10 cellular contexts compared by ENCODE assay signal in the genomic region with DNA sequence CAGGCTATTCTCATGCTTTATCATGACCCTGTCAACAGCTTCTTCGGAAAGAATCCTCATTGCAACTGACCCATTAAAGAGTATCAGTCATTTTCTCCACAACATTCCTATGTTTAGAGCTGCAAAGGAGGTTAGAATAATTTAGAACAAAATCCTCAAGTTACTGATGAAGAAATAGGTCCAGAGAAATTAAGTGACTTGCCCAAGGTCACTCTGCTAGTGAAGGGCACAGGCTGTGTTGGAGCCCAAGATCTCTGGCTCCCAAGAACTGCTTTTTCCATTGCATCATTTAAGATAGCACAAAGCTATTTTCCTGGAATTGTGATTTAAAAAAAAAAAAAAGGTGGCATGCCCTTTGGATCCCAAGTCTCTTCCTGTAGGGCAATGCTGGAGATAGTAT. TPM values are rescaled to one million over a fixed set of nuclear protein-coding genes. Genes with fewer than 3 reads are reported as not detected.
DNase-seq lines count a peak whose midpoint lies in the region; ATAC-seq and TF ChIP-seq lines count a peak whose summit lies in the region.
"Had no signal": no experiment of that assay in that cellular context is flagged by ENCODE, and none has a peak within 500 bp of the region (broad histone marks: within the 10 kb centered on the region; RNA-seq: fewer than 3 reads in every experiment).

No MANE protein-coding gene starts in this region.

- no peaks in the 10 kb centered on the region for H3K36me3 Mint-ChIP-seq in MCF 10A (ENCODE audit: insufficient read depth, unreplicated experiment)

- no peak for TF ChIP-seq POLR2A in breast epithelium (IDR thresholded peaks at IDR 0.05)
- TF ChIP-seq POLR2A in right lobe of liver (IDR thresholded peaks at IDR 0.05) = no peak

- H3K4me3 Mint-ChIP-seq in MCF 10A (ENCODE audit: unreplicated experiment) = no peak overlapping the region

- POLR2A ChIA-PET in MCF 10A (lab: Yijun Ruan, JAX) = interaction anchor here (0.6 to 13.1 kb wide), 15 partner anchors 8 to 901 kb away, joined by 3 to 114 read pairs (median 4); a partner anchor contains a TSS

- H3K4me1 ChIP-seq in breast epithelium (peaks cover 0 to 3% of the 10 kb centered on the region in 2 donors), right lobe of liver (peaks cover 0 to 28% (median 12%) of the 10 kb centered on the region in 4 donors), tibial artery (peaks cover 0 to 76% (median 37%) of the 10 kb centered on the region in 4 donors)

- H3K9me3 ChIP-seq in breast epithelium (no peaks in the 10 kb centered on the region), right lobe of liver (no peaks in the 10 kb centered on the region), tibial artery (no peaks in the 10 kb centered on the region)

- intact Hi-C loops in breast epithelium (cut with DNase I; ENCODE audit: low total_unique reads) (loop anchor here (10.0 kb wide), 1 partner anchor 45 kb away; no protein-coding TSS in a partner anchor), MCF 10A (cut with micrococcal nuclease) (loop anchor here (5.0 to 10.0 kb wide), 4 partner anchors 138 to 755 kb away; no protein-coding TSS in a partner anchor), right lobe of liver (cut with DNase I) (loop anchor here (10.0 kb wide), 3 partner anchors 45 to 125 kb away; no protein-coding TSS in a partner anchor), tibial artery (cut with DNase I; ENCODE audit: low total_unique reads) (loop anchor here (5.0 to 10.0 kb wide), 2 partner anchors 128 to 315 kb away; no protein-coding TSS in a partner anchor)

- TF ChIP-seq CTCF in breast epithelium (IDR thresholded peaks at IDR 0.05) (no peak), MCF 10A (IDR thresholded peaks at IDR 0.05; ENCODE audit: unreplicated experiment) (no peak), right lobe of liver (IDR thresholded peaks at IDR 0.05) (no peak), tibial artery (IDR thresholded peaks at IDR 0.05) (no peak)

- WGBS in right lobe of liver (ENCODE audit: insufficient coverage, low coverage, low lambda C conversion rate, missing lambda C conversion rate) = 57% methylated on average over 1 of the region's 1 CpG

- BruUV-seq in MCF 10A (replicated peaks; lab: Mats Ljungman, UMichigan) = no TSS peak

- H3K27ac Mint-ChIP-seq in MCF 10A (ENCODE audit: low read depth, unreplicated experiment) = no peak overlapping the region

- no peaks in the 10 kb centered on the region for H3K36me3 ChIP-seq in breast epithelium
- H3K36me3 ChIP-seq in right lobe of liver = no peaks in the 10 kb centered on the region
- H3K36me3 ChIP-seq in tibial artery = no peaks in the 10 kb centered on the region

- H3K27ac ChIP-seq in breast epithelium = peak overlapping the region; percentile 71 to 75
- H3K27ac ChIP-seq in right lobe of liver = peak overlapping the region; percentile 16 to 99 (median 98)
- H3K27ac ChIP-seq in tibial artery = peak overlapping the region; percentile 88 to 96

- ATAC-seq in right lobe of liver = no peak
- ATAC-seq in HG03025 (IDR thresholded peaks at IDR 0.05; ENCODE audit: low FRiP score, unreplicated experiment) = no peak
- ATAC-seq in GM21576 (IDR thresholded peaks at IDR 0.05; ENCODE audit: unreplicated experiment) = no peak

- H3K4me1 Mint-ChIP-seq in MCF 10A (ENCODE audit: insufficient read depth, unreplicated experiment) = peaks cover 19% of the 10 kb centered on the region

- DNase-seq in breast epithelium (ENCODE audit: low spot score in 2 of 2) (no peak), MCF 10A (ENCODE audit: unreplicated experiment) (no peak), amniotic epithelial cell (ENCODE audit: low read depth) (peak; percentile 58), right lobe of liver (no peak), tibial artery (no peak), NCI-H524 treated with DMSO at 0.1 percent for 48 hours (lab: John Stamatoyannopoulos, UW) (no peak)
- DNase-seq: caudate nucleus, foreskin melanocyte had no signal

- H3K27me3 ChIP-seq in breast epithelium (no peaks in the 10 kb centered on the region), right lobe of liver (no peaks in the 10 kb centered on the region), tibial artery (no peaks in the 10 kb centered on the region)

- H3K9me3 Mint-ChIP-seq in MCF 10A (ENCODE audit: unreplicated experiment) = no peaks in the 10 kb centered on the region

- H3K4me3 ChIP-seq in breast epithelium (peak overlapping the region in 1 of 3 donors; percentile 4), right lobe of liver (no peak overlapping the region), tibial artery (no peak overlapping the region)

- CTCF ChIA-PET in MCF 10A (lab: Yijun Ruan, JAX) = interaction anchor here (2.5 kb wide), 1 partner anchor 29 kb away, joined by 7 read pairs; no protein-coding TSS in a partner anchor

- no peaks in the 10 kb centered on the region for H3K27me3 Mint-ChIP-seq in MCF 10A (ENCODE audit: insufficient read depth, unreplicated experiment)

RNA-seq across cellular contexts. Expression of a gene that starts 9.6 kb away (rescaled TPM):
- total RNA-seq in breast epithelium = 10 to 100 TPM; 18.4 to 48.3 (median 22.3) TPM
- total RNA-seq in MCF 10A (2022) = 6.1 and 10.5 TPM in 2 replicates
- total RNA-seq in right lobe of liver = 10 to 100 TPM in 5 of 6 experiments, 1 to 10 TPM in 1; 9.0 to 24.4 (median 15.8) TPM

RNA-seq across cellular contexts. Expression of a gene that starts 45.8 kb away (rescaled TPM):
- total RNA-seq in breast epithelium (10 to 100 TPM; 17.9 to 46.2 (median 20.0) TPM), MCF 10A (2022) (75.2 and 76.0 TPM in 2 replicates), right lobe of liver (10 to 100 TPM; 14.7 to 25.3 (median 21.0) TPM)
